Comparison of ENCODE assay signal across 20 cellular contexts in genomic region chr5:149426931-149427330, GRCh38. TPM values are rescaled to one million over a fixed set of nuclear protein-coding genes. Genes with fewer than 3 reads are reported as not detected.
DNase-seq lines count a peak whose midpoint lies in the region; ATAC-seq, FAIRE-seq and TF ChIP-seq lines count a peak whose summit lies in the region.
"Had no signal": no experiment of that assay in that cellular context is flagged by ENCODE, and none has a peak within 500 bp of the region (broad histone marks: within the 10 kb centered on the region; RNA-seq: fewer than 3 reads in every experiment).

No MANE protein-coding gene starts in this region.

- intact Hi-C loops in Right ventricle myocardium inferior (cut with DNase I), result no loop called here
- intact Hi-C loops in cardiac septum (cut with DNase I), result no loop called here
- intact Hi-C loops in esophagus muscularis mucosa (cut with DNase I), result no loop called here

- H3K36me3 ChIP-seq in esophagus muscularis mucosa, result peaks cover 37 to 89% (median 71%) of the 10 kb centered on the region in 4 donors
- peaks cover 27 to 63% of the 10 kb centered on the region in 2 donors for H3K36me3 ChIP-seq in muscle layer of duodenum (ENCODE audit: control insufficient read depth in 1 of 2, insufficient read depth in 2 of 2, low read length in 2 of 2)
- H3K36me3 ChIP-seq: HAP-1 had no signal

- H3K27me3 ChIP-seq in esophagus muscularis mucosa (no peaks in the 10 kb centered on the region), muscle layer of duodenum (ENCODE audit: low read depth, low read length) (no peaks in the 10 kb centered on the region)

- FAIRE-seq in urothelium cell line (lab: Jason Lieb, UNC), result no peak
- FAIRE-seq: A549, GM12878 had no signal

- no peak for TF ChIP-seq POLR2A in esophagus muscularis mucosa (IDR thresholded peaks at IDR 0.05; ENCODE audit: low read depth)

- 95% methylated on average over 2 of the region's 2 CpGs for WGBS in esophagus muscularis mucosa

- ATAC-seq in Right ventricle myocardium inferior, result no peak
- ATAC-seq in HG02885 (IDR thresholded peaks at IDR 0.05; ENCODE audit: poor library complexity, unreplicated experiment), result no peak
- ATAC-seq: A549, GM12878 had no signal

- H3K4me1 ChIP-seq in esophagus muscularis mucosa (peaks cover 60 to 78% (median 68%) of the 10 kb centered on the region in 4 donors), muscle layer of duodenum (ENCODE audit: control insufficient read depth in 1 of 2, insufficient read depth in 2 of 2, low read length in 2 of 2) (peaks cover 0 to 45% of the 10 kb centered on the region in 2 donors)
- H3K4me1 ChIP-seq: HAP-1 had no signal

- no peak overlapping the region for H3K4me3 ChIP-seq in esophagus muscularis mucosa
- no peak overlapping the region for H3K4me3 ChIP-seq in muscle layer of duodenum (ENCODE audit: low read depth in 1 of 2, low read length in 2 of 2)
- H3K4me3 ChIP-seq: A549, GM12878, HAP-1 had no signal

- H3K9me3 ChIP-seq in esophagus muscularis mucosa (no peaks in the 10 kb centered on the region), muscle layer of duodenum (ENCODE audit: control insufficient read depth in 1 of 2, low read length in 2 of 2) (no peaks in the 10 kb centered on the region)
- H3K9me3 ChIP-seq: A549, HAP-1 had no signal

- peak overlapping the region; percentile 94 to 98 (median 96) for H3K27ac ChIP-seq in esophagus muscularis mucosa (replicated peaks in 1 of 4)
- peak overlapping the region; percentile 73 for H3K27ac ChIP-seq in muscle layer of duodenum (ENCODE audit: low read length)
- H3K27ac ChIP-seq: VCaP had no signal

- TF ChIP-seq EP300 in esophagus muscularis mucosa (IDR thresholded peaks at IDR 0.05), result no peak

- peak; percentile 45 for DNase-seq in Right ventricle myocardium inferior (ENCODE audit: missing footprints)
- DNase-seq in cardiac septum (ENCODE audit: low spot score), result no peak
- no peak for DNase-seq in esophagus muscularis mucosa (ENCODE audit: extremely low spot score)
- DNase-seq in urothelium cell line (ENCODE audit: low spot score), result peak; percentile 62
- no peak for DNase-seq in NCI-H2081 treated with DMSO at 0.1 percent for 48 hours (lab: John Stamatoyannopoulos, UW)
- no peak for DNase-seq in HuH-7.5 (ENCODE audit: low spot score)
- DNase-seq: activated gamma-delta T cell treated with Interleukin-2 at 50 U/mL for 16 hours; CD4-positive, alpha-beta T cell; effector CD4-positive, alpha-beta T cell; Karpas-422; NCI-H1694; NCI-H524; nucleus accumbens had no signal

- no peak for TF ChIP-seq CTCF in esophagus muscularis mucosa (IDR thresholded peaks at IDR 0.05)

RNA-seq across cellular contexts. Expression of gene IL17B, which starts 47.8 kb away (rescaled TPM):
- total RNA-seq in Right ventricle myocardium inferior (not detected), cardiac septum (not detected), esophagus muscularis mucosa (10 to 100 TPM in 2 of 4 donors, 1 to 10 TPM in 2; 2.5 to 20.3 (median 8.0) TPM)
- total RNA-seq: CD4-positive, alpha-beta T cell; Daoy; GM12878 had no signal

Comparison
In these comparisons a context has a peak if more than half of its experiments do, and no peak if none do; other contexts are left out.
1. DNase-seq: peak in Right ventricle myocardium inferior (single experiment) and urothelium cell line (single experiment); none in cardiac septum (single experiment), esophagus muscularis mucosa (single experiment), NCI-H2081 treated with DMSO at 0.1 percent for 48 hours (single experiment) and HuH-7.5 (single experiment).